Comparison of ENCODE assay signal across 35 cellular contexts in genomic region chr2:149745396-149745925, GRCh38.
A peak's percentile ranks its signal among the peaks of the same experiment; 100 is the strongest.
DNase-seq lines count a peak whose midpoint lies in the region; ATAC-seq, FAIRE-seq and TF ChIP-seq lines count a peak whose summit lies in the region.
"Had no signal": no experiment of that assay in that cellular context is flagged by ENCODE, and none has a peak within 500 bp of the region (broad histone marks: within the 10 kb centered on the region; RNA-seq: fewer than 3 reads in every experiment).

No MANE protein-coding gene starts in this region.

- TF ChIP-seq CTCF in Loucy (conservative IDR thresholded peaks at IDR 0.05; ENCODE audit: low read length) (no peak), endothelial cell of umbilical vein (IDR thresholded peaks at IDR 0.05; ENCODE audit: extremely low read depth in 1 of 2, insufficient read depth in 1 of 2, low read depth in 1 of 2, low read length in 2 of 2) (no peak), mesothelial cell of epicardium (IDR thresholded peaks at IDR 0.05; ENCODE audit: unreplicated experiment) (no peak)

- H3K4me3 ChIP-seq in ACC112 (ENCODE audit: low read depth, low read length) (no peak overlapping the region), Loucy (ENCODE audit: low read length, poor library complexity, severe bottlenecking) (no peak overlapping the region), endothelial cell of umbilical vein (replicated peaks in 1 of 3; ENCODE audit: insufficient read depth in 1 of 3, low read depth in 1 of 3, low read length in 3 of 3) (no peak overlapping the region)
- H3K4me3 ChIP-seq: esophagus muscularis mucosa, MG63, Peyer's patch, right atrium auricular region, testis had no signal

- no TSS peak for BruUV-seq in endothelial cell of umbilical vein (replicated peaks; lab: Mats Ljungman, UMichigan)

- H3K4me1 Mint-ChIP-seq in mesothelial cell of epicardium: peaks cover 29% of the 10 kb centered on the region
- H3K4me1 Mint-ChIP-seq: activated CD4-positive, alpha-beta T cell treated with anti-CD3 and anti-CD28 coated beads, Interleukin-2, amount 10 ng/mL, durations not matched to agents 7 days and 5 days; activated naive CD8-positive, alpha-beta T cell treated with anti-CD3 and anti-CD28 coated beads, Interleukin-2, amount 10 ng/mL, durations not matched to agents 7 days and 5 days had no signal

- H2AFZ ChIP-seq in ACC112 (ENCODE audit: low read length, unreplicated experiment) (peak overlapping the region; percentile 71), Loucy (ENCODE audit: low read length) (peak overlapping the region; percentile 18; the same call in 1 of the 2 replicates), endothelial cell of umbilical vein (ENCODE audit: low read depth, low read length) (peak overlapping the region; percentile 3)
- H2AFZ ChIP-seq: parathyroid adenoma had no signal

- H3K36me3 Mint-ChIP-seq in mesothelial cell of epicardium: no peaks in the 10 kb centered on the region
- H3K36me3 Mint-ChIP-seq: activated naive CD8-positive, alpha-beta T cell treated with anti-CD3 and anti-CD28 coated beads, Interleukin-2, amount 10 ng/mL, durations not matched to agents 7 days and 5 days; WTC11 had no signal

- H3K4me1 ChIP-seq in ACC112 (ENCODE audit: control insufficient read depth, insufficient read depth, low read length, unreplicated experiment) (peaks cover 54% of the 10 kb centered on the region), Loucy (ENCODE audit: insufficient read depth, low read length, poor library complexity, severe bottlenecking) (no peaks in the 10 kb centered on the region), endothelial cell of umbilical vein (ENCODE audit: control insufficient read depth, extremely low read depth, insufficient read depth, low read length) (peaks cover 23% of the 10 kb centered on the region)
- H3K4me1 ChIP-seq: parathyroid adenoma, Peyer's patch, right atrium auricular region had no signal

- TF ChIP-seq POLR2A in endothelial cell of umbilical vein (IDR thresholded peaks at IDR 0.05; ENCODE audit: low read depth, low read length): no peak

- dilution Hi-C loops in endothelial cell of umbilical vein (cut with MboI; ENCODE audit: extremely low pct_ligation_motif_present, low sequenced_read_pairs): no loop called here

- peak overlapping the region; percentile 71 for H3K27ac ChIP-seq in ACC112 (ENCODE audit: low read depth, low read length)
- no peak overlapping the region for H3K27ac ChIP-seq in endothelial cell of umbilical vein (ENCODE audit: insufficient read depth, low read depth, low read length)
- H3K27ac ChIP-seq: esophagus muscularis mucosa, HL-60, parathyroid adenoma, Peyer's patch, right atrium auricular region, testis had no signal

- H3K27me3 Mint-ChIP-seq in mesothelial cell of epicardium (ENCODE audit: low read depth): no peaks in the 10 kb centered on the region
- H3K27me3 Mint-ChIP-seq: activated CD4-positive, alpha-beta T cell treated with anti-CD3 and anti-CD28 coated beads, Interleukin-2, amount 10 ng/mL, durations not matched to agents 7 days and 5 days; activated naive CD8-positive, alpha-beta T cell treated with anti-CD3 and anti-CD28 coated beads, Interleukin-2, amount 10 ng/mL, durations not matched to agents 7 days and 5 days; CD4-positive, alpha-beta T cell had no signal

- H3K27me3 ChIP-seq in ACC112 (ENCODE audit: insufficient read depth, low read length) (no peaks in the 10 kb centered on the region), Loucy (ENCODE audit: insufficient read depth, low read length, poor library complexity, severe bottlenecking) (no peaks in the 10 kb centered on the region), endothelial cell of umbilical vein (ENCODE audit: control insufficient read depth in 2 of 2, insufficient read depth in 2 of 2, low read length in 2 of 2) (no peaks in the 10 kb centered on the region)
- H3K27me3 ChIP-seq: esophagus muscularis mucosa, MG63, Peyer's patch, right atrium auricular region, testis had no signal

- H3K9me3 ChIP-seq in Loucy (ENCODE audit: insufficient read depth, low read depth, low read length) (no peaks in the 10 kb centered on the region), endothelial cell of umbilical vein (replicated peaks; ENCODE audit: control insufficient read depth, insufficient read depth, low read length) (no peaks in the 10 kb centered on the region)
- H3K9me3 ChIP-seq: esophagus muscularis mucosa, Peyer's patch, right atrium auricular region, testis had no signal

- intact Hi-C loops in endothelial cell of umbilical vein (cut with micrococcal nuclease): no loop called here

- no peak overlapping the region for H3K4me2 ChIP-seq in Loucy (ENCODE audit: low read depth, low read length, poor library complexity, severe bottlenecking)
- H3K4me2 ChIP-seq in endothelial cell of umbilical vein (ENCODE audit: insufficient read depth, low read length): no peak overlapping the region

- H3K36me3 ChIP-seq in ACC112 (ENCODE audit: insufficient read depth, low read length): no peaks in the 10 kb centered on the region
- H3K36me3 ChIP-seq in Loucy (ENCODE audit: insufficient read depth, low read length): no peaks in the 10 kb centered on the region
- no peaks in the 10 kb centered on the region for H3K36me3 ChIP-seq in endothelial cell of umbilical vein (ENCODE audit: control insufficient read depth in 2 of 2, extremely low read depth in 1 of 2, insufficient read depth in 2 of 2, low read length in 2 of 2)
- H3K36me3 ChIP-seq: esophagus muscularis mucosa, MG63, Peyer's patch, right atrium auricular region had no signal

- H3K9me3 Mint-ChIP-seq in mesothelial cell of epicardium: peaks cover 5% of the 10 kb centered on the region
- H3K9me3 Mint-ChIP-seq: activated CD4-positive, alpha-beta T cell treated with anti-CD3 and anti-CD28 coated beads, Interleukin-2, amount 10 ng/mL, durations not matched to agents 7 days and 5 days; activated naive CD8-positive, alpha-beta T cell treated with anti-CD3 and anti-CD28 coated beads, Interleukin-2, amount 10 ng/mL, durations not matched to agents 7 days and 5 days; nephron progenitor cell; stimulated activated naive CD8-positive, alpha-beta T cell treated with anti-CD3 and anti-CD28 coated beads, Interleukin-15, Interleukin-2, amounts not matched to agents 100 ng/mL and 50 ng/mL, for 24 hours; WTC11 had no signal

- POLR2A ChIA-PET in endothelial cell of umbilical vein (lab: Charles Lee): no interaction called here

- H3K27ac Mint-ChIP-seq in mesothelial cell of epicardium: peak overlapping the region; percentile 40
- H3K27ac Mint-ChIP-seq: activated CD4-positive, alpha-beta T cell treated with anti-CD3 and anti-CD28 coated beads, Interleukin-2, amount 10 ng/mL, durations not matched to agents 7 days and 5 days; activated naive CD8-positive, alpha-beta T cell treated with anti-CD3 and anti-CD28 coated beads, Interleukin-2, amount 10 ng/mL, durations not matched to agents 7 days and 5 days; CD4-positive, alpha-beta T cell; nephron progenitor cell; stimulated activated naive CD8-positive, alpha-beta T cell treated with anti-CD3 and anti-CD28 coated beads, Interleukin-15, Interleukin-2, amounts not matched to agents 100 ng/mL and 50 ng/mL, for 24 hours; WTC11 had no signal

- H3K9me2 ChIP-seq in Loucy (replicated peaks; ENCODE audit: low read depth, low read length): no peaks in the 10 kb centered on the region

- no peaks in the 10 kb centered on the region for H3F3A ChIP-seq in Loucy (ENCODE audit: low read depth)

- H3K9me1 ChIP-seq in endothelial cell of umbilical vein (replicated peaks; ENCODE audit: control insufficient read depth, extremely low read depth, insufficient read depth, low read length): no peaks in the 10 kb centered on the region

- H4K20me1 ChIP-seq in Loucy (ENCODE audit: insufficient read depth, low read length, poor library complexity, severe bottlenecking) (no peaks in the 10 kb centered on the region), endothelial cell of umbilical vein (replicated peaks; ENCODE audit: control insufficient read depth, extremely low read depth, insufficient read depth, low read length) (no peaks in the 10 kb centered on the region)

- H3K79me2 ChIP-seq in ACC112 (ENCODE audit: control insufficient read depth, insufficient read depth, low read length, unreplicated experiment) (no peaks in the 10 kb centered on the region), Loucy (ENCODE audit: insufficient read depth, low read length) (no peaks in the 10 kb centered on the region), endothelial cell of umbilical vein (ENCODE audit: control insufficient read depth, insufficient read depth, low read length) (no peaks in the 10 kb centered on the region)
- H3K79me2 ChIP-seq: parathyroid adenoma had no signal

- H3K9ac ChIP-seq in Loucy (ENCODE audit: low read depth, low read length, poor library complexity, severe bottlenecking): no peak overlapping the region
- H3K9ac ChIP-seq in endothelial cell of umbilical vein (replicated peaks; ENCODE audit: extremely low read depth, insufficient read depth, low read length): no peak overlapping the region
- H3K9ac ChIP-seq: parathyroid adenoma had no signal

- DNase-seq in endothelial cell of umbilical vein (ENCODE audit: low read depth, low spot score) (no peak), mesothelial cell of epicardium (ENCODE audit: low spot score in 2 of 2, unreplicated experiment in 2 of 2) (no peak), globus pallidus (ENCODE audit: low spot score) (no peak), SHP77 treated with DMSO at 0.1 percent for 48 hours (lab: John Stamatoyannopoulos, UW) (no peak)
- no peak for DNase-seq in stimulated activated CD8-positive, alpha-beta memory T cell treated with anti-CD3 and anti-CD28 coated beads, Interleukin-4, amount 100 ng/mL, for 48 hours
- DNase-seq: activated CD4-positive, alpha-beta T cell treated with anti-CD3 and anti-CD28 coated beads, Interleukin-2, amount 10 ng/mL, durations not matched to agents 7 days and 5 days; activated effector memory CD4-positive, alpha-beta T cell treated with Interleukin-2 at 50 U/mL for 16 hours; activated naive CD8-positive, alpha-beta T cell treated with anti-CD3 and anti-CD28 coated beads, Interleukin-2, amount 10 ng/mL, durations not matched to agents 7 days and 5 days; aorta; CD4-positive, alpha-beta T cell; central memory CD4-positive, alpha-beta T cell; H7; KG1; left cardiac atrium; NCI-H1105 treated with DMSO at 0.1 percent for 48 hours; NCI-H2029; NCI-H748 treated with DMSO at 0.1 percent for 48 hours; nephron progenitor cell; Peyer's patch; stimulated activated CD4-positive, alpha-beta T cell treated with anti-CD3 and anti-CD28 coated beads, Interleukin-1b, Interleukin-23, amount 100 ng/mL, for 48 hours; testis had no signal

- no peak overlapping the region for H3K4me3 Mint-ChIP-seq in mesothelial cell of epicardium
- H3K4me3 Mint-ChIP-seq: activated CD4-positive, alpha-beta T cell treated with anti-CD3 and anti-CD28 coated beads, Interleukin-2, amount 10 ng/mL, durations not matched to agents 7 days and 5 days; activated naive CD8-positive, alpha-beta T cell treated with anti-CD3 and anti-CD28 coated beads, Interleukin-2, amount 10 ng/mL, durations not matched to agents 7 days and 5 days; CD4-positive, alpha-beta T cell; nephron progenitor cell; stimulated activated naive CD8-positive, alpha-beta T cell treated with anti-CD3 and anti-CD28 coated beads, Interleukin-15, Interleukin-2, amounts not matched to agents 100 ng/mL and 50 ng/mL, for 24 hours; WTC11 had no signal

- FAIRE-seq in endothelial cell of umbilical vein (lab: Jason Lieb, UNC): no peak
- FAIRE-seq: D721Med, frontal cortex, GM19239, urothelium cell line had no signal

- CTCF ChIA-PET in endothelial cell of umbilical vein (lab: Charles Lee): interaction anchor here (1.5 to 2.2 kb wide), 4 partner anchors 11 to 23 kb away, joined by 4 to 6 read pairs (median 4); no protein-coding TSS in a partner anchor

- no peak for ATAC-seq in GM21529 (IDR thresholded peaks at IDR 0.05; ENCODE audit: unreplicated experiment)
- ATAC-seq: WTC11 had no signal

Comparison
In these comparisons a context has a peak if more than half of its experiments do, and no peak if none do; other contexts are left out.
1. H2AFZ ChIP-seq: peak in every context shown above with its lines; median percentile 71 in ACC112; 18 in Loucy; 3 in endothelial cell of umbilical vein.